15 cellular contexts compared by ENCODE assay signal in the genomic region with DNA sequence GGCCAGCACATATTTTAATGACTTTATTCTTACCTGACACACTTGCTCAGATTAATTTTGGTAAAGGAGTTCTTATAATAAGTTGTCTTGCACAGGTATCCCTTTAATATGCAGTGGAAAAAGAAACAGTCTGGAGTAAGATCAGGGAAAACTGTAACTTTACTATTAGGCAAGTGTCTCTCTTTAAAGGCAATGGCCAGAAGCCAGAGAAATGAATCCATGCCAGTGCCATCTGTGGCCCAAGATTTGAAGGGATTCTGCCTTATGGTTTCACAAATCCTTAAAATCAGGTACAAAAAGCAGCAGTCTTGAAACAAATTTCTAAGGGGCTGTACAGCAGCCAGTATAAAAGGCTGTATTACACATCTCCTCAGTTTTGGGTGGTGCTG. TPM values are rescaled to one million over a fixed set of nuclear protein-coding genes. Genes with fewer than 3 reads are reported as not detected.
DNase-seq lines count a peak whose midpoint lies in the region; ATAC-seq and TF ChIP-seq lines count a peak whose summit lies in the region.
"Had no signal": no experiment of that assay in that cellular context is flagged by ENCODE, and none has a peak within 500 bp of the region (broad histone marks: within the 10 kb centered on the region; RNA-seq: fewer than 3 reads in every experiment).

No MANE protein-coding gene starts in this region.

- H3K27me3 Mint-ChIP-seq in mesothelial cell of epicardium (ENCODE audit: low read depth) (no peaks in the 10 kb centered on the region), natural killer cell (ENCODE audit: low read depth in 2 of 2) (no peaks in the 10 kb centered on the region)

- H3K9me3 Mint-ChIP-seq in mesothelial cell of epicardium (no peaks in the 10 kb centered on the region), natural killer cell (no peaks in the 10 kb centered on the region)

- DNase-seq in AG10803 (ENCODE audit: low read depth) (peak; percentile 30), D341Med (ENCODE audit: low spot score) (peak; percentile 42), adipocyte (ENCODE audit: low read depth) (peak; percentile 43), mesothelial cell of epicardium (ENCODE audit: low spot score in 2 of 2, unreplicated experiment in 2 of 2) (no peak), HPDE6-E6E7 (ENCODE audit: extremely low spot score) (no peak), natural killer cell (no peak), A172 (ENCODE audit: low spot score) (no peak)
- DNase-seq: activated CD4-positive, alpha-beta T cell treated with anti-CD3 and anti-CD28 coated beads for 48 hours; activated naive CD4-positive, alpha-beta T cell treated with anti-CD3 and anti-CD28 coated beads, Interleukin-2, amount 50 U/mL, for 16 hours; MV-4-11; NCI-H2029; NCI-H69; Peyer's patch; SK-N-SH; stimulated activated CD4-positive, alpha-beta T cell treated with anti-CD3 and anti-CD28 coated beads, Interleukin-2, amount 100 ng/mL, for 48 hours had no signal

- H3K4me3 Mint-ChIP-seq in mesothelial cell of epicardium (no peak overlapping the region), natural killer cell (no peak overlapping the region)

- H3K4me1 Mint-ChIP-seq in mesothelial cell of epicardium (no peaks in the 10 kb centered on the region), natural killer cell (peaks cover 6 to 11% of the 10 kb centered on the region in 2 donors)

- H3K9ac ChIP-seq in adipocyte (ENCODE audit: low read length): peak overlapping the region; percentile 3
- H3K9ac ChIP-seq: SK-N-SH had no signal

- H3K9me3 ChIP-seq in adipocyte (ENCODE audit: control insufficient read depth, low read length): no peaks in the 10 kb centered on the region
- H3K9me3 ChIP-seq: Peyer's patch, SK-N-SH had no signal

- H3K4me1 ChIP-seq in adipocyte (ENCODE audit: control insufficient read depth, insufficient read depth, low read length): peaks cover 19% of the 10 kb centered on the region
- H3K4me1 ChIP-seq: Peyer's patch had no signal

- intact Hi-C loops in natural killer cell (cut with micrococcal nuclease): no loop called here

- H3K27ac Mint-ChIP-seq in mesothelial cell of epicardium: peak overlapping the region; percentile 10
- no peak overlapping the region for H3K27ac Mint-ChIP-seq in natural killer cell

- no peak for TF ChIP-seq CTCF in AG10803 (conservative IDR thresholded peaks at IDR 0.05; ENCODE audit: low read length)
- TF ChIP-seq CTCF in mesothelial cell of epicardium (IDR thresholded peaks at IDR 0.05; ENCODE audit: unreplicated experiment): no peak
- no peak for TF ChIP-seq CTCF in natural killer cell (IDR thresholded peaks at IDR 0.05)

- H3K27me3 ChIP-seq in adipocyte (replicated peaks; ENCODE audit: control insufficient read depth, insufficient read depth, low read length): no peaks in the 10 kb centered on the region
- H3K27me3 ChIP-seq: Peyer's patch had no signal

- peaks cover 30% of the 10 kb centered on the region for H3K36me3 ChIP-seq in adipocyte (ENCODE audit: control insufficient read depth, insufficient read depth, low read length, severe bottlenecking)

- H3K36me3 Mint-ChIP-seq in mesothelial cell of epicardium (peaks cover 16% of the 10 kb centered on the region), natural killer cell (no peaks in the 10 kb centered on the region)

- ATAC-seq in natural killer cell: no peak

- no peak overlapping the region for H3K4me3 ChIP-seq in AG10803 (ENCODE audit: low read length)
- H3K4me3 ChIP-seq in adipocyte (ENCODE audit: low read length): no peak overlapping the region
- H3K4me3 ChIP-seq: Peyer's patch had no signal

RNA-seq across cellular contexts. Expression of a gene that starts 22.4 kb away (rescaled TPM):
- 36.0 to 40.2 TPM (median 36.7 TPM) in 3 replicates for total RNA-seq in mesothelial cell of epicardium
- 10 to 100 TPM; 13.3 to 17.4 (median 13.6) TPM for total RNA-seq in natural killer cell
- total RNA-seq in A172 (2014; rRNA removed; shearing (Covaris generic)): 33.6 and 34.9 TPM in 2 replicates

RNA-seq across cellular contexts. Expression of a gene that starts 51.2 kb away (rescaled TPM):
- total RNA-seq in mesothelial cell of epicardium (11.4 to 14.8 TPM (median 13.8 TPM) in 3 replicates), natural killer cell (10 to 100 TPM; 20.3 to 24.4 (median 23.8) TPM)
- 10.1 and 13.8 TPM in 2 replicates for total RNA-seq in A172 (2014; rRNA removed; shearing (Covaris generic))

Comparison
In these comparisons a context has a peak if more than half of its experiments do, and no peak if none do; other contexts are left out.
1. DNase-seq: peak in AG10803 (single experiment), D341Med (single experiment) and adipocyte (single experiment); none in mesothelial cell of epicardium (0 of 2), HPDE6-E6E7 (single experiment), natural killer cell (single experiment) and A172 (single experiment).